Comparison of ENCODE assay signal across 30 cellular contexts in genomic region chr21:45060675-45061311, GRCh38.
"Had no signal": no experiment of that assay in that cellular context is flagged by ENCODE, and none has a peak within 500 bp of the region (broad histone marks: within the 10 kb centered on the region; RNA-seq: fewer than 3 reads in every experiment).

No MANE protein-coding gene starts in this region.

- H3K4me1 Mint-ChIP-seq: T-helper 17 cell had no signal

- H3K36me3 Mint-ChIP-seq: WTC11 had no signal

- FAIRE-seq: frontal cortex, islet of Langerhans, pancreas had no signal

- ATAC-seq: activated T-cell treated with anti-CD3 and anti-CD28 coated beads, Interleukin-2, amount 50 U/mL, for 72 hours; pancreas; sciatic nerve; stimulated activated naive CD8-positive, alpha-beta T cell treated with anti-CD3 and anti-CD28 coated beads, Interleukin-15, Interleukin-2, amounts not matched to agents 100 U/mL and 50 U/mL, for 24 hours; T-helper 17 cell; WTC11 had no signal

- H3K4me3 Mint-ChIP-seq: activated T-cell treated with anti-CD3 and anti-CD28 coated beads, Interleukin-2, amount 50 U/mL, for 72 hours; dendritic cell treated with granulocyte-macrophage colony-stimulating factor and Interleukin-4, amounts not matched to agents 40 ng/mL and 50 ng/mL, for 4 days; naive B cell; nephron progenitor cell; T-helper 17 cell; WTC11 had no signal

- H3K27ac ChIP-seq: esophagus squamous epithelium, left ventricle myocardium inferior, pancreas, prostate gland, skin epidermis, thoracic aorta, uterus had no signal

- H3K36me3 ChIP-seq: esophagus squamous epithelium, left ventricle myocardium inferior, pancreas, prostate gland, thoracic aorta, uterus had no signal

- H3K27ac Mint-ChIP-seq: activated T-cell treated with anti-CD3 and anti-CD28 coated beads, Interleukin-2, amount 50 U/mL, for 72 hours; dendritic cell treated with granulocyte-macrophage colony-stimulating factor and Interleukin-4, amounts not matched to agents 40 ng/mL and 50 ng/mL, for 4 days; nephron progenitor cell; T-helper 17 cell; WTC11 had no signal

- H3K4me1 ChIP-seq: esophagus squamous epithelium, pancreas, prostate gland, uterus had no signal

- H3K4me3 ChIP-seq: esophagus squamous epithelium, left ventricle myocardium inferior, pancreas, prostate gland, skin epidermis, thoracic aorta, uterus had no signal

- H3K27me3 ChIP-seq: esophagus squamous epithelium, pancreas, uterus had no signal

- H3K9me3 Mint-ChIP-seq: activated T-cell treated with anti-CD3 and anti-CD28 coated beads, Interleukin-2, amount 50 U/mL, for 72 hours; dendritic cell treated with granulocyte-macrophage colony-stimulating factor and Interleukin-4, amounts not matched to agents 40 ng/mL and 50 ng/mL, for 4 days; WTC11 had no signal

- H3K9me3 ChIP-seq: esophagus squamous epithelium, pancreas, prostate gland, thoracic aorta, uterus had no signal

- DNase-seq: activated CD4-positive, alpha-beta T cell treated with anti-CD3 and anti-CD28 coated beads for 1 hour; activated gamma-delta T cell treated with Interleukin-2 at 50 U/mL for 16 hours; activated naive CD4-positive, alpha-beta T cell treated with anti-CD3 and anti-CD28 coated beads, Interleukin-2, amount 50 U/mL, for 16 hours; activated T-cell treated with anti-CD3 and anti-CD28 coated beads for 4 hours; activated T-cell treated with anti-CD3 and anti-CD28 coated beads, Interleukin-2, amount 50 U/mL, for 72 hours; amniotic stem cell; central memory CD4-positive, alpha-beta T cell; effector CD4-positive, alpha-beta T cell; esophagus squamous epithelium; left ventricle myocardium inferior; naive B cell; nephron progenitor cell; nucleus accumbens; pancreas; retina; stimulated activated CD4-positive, alpha-beta T cell treated with anti-CD3 and anti-CD28 coated beads, Interleukin-12 subunit alpha, Interleukin-12 subunit beta, amount 100 ng/mL, for 4 hours; stimulated activated CD4-positive, alpha-beta T cell treated with anti-CD3 and anti-CD28 coated beads, Interleukin-4, amount 100 ng/mL, for 1 hour; stimulated activated naive CD8-positive, alpha-beta T cell treated with anti-CD3 and anti-CD28 coated beads, Interleukin-15, Interleukin-2, amounts not matched to agents 100 U/mL and 50 U/mL, for 24 hours; T-helper 17 cell; T1000; trophoblast cell; uterus had no signal
